Comparison of ENCODE assay signal across 32 cellular contexts in the genomic region with DNA sequence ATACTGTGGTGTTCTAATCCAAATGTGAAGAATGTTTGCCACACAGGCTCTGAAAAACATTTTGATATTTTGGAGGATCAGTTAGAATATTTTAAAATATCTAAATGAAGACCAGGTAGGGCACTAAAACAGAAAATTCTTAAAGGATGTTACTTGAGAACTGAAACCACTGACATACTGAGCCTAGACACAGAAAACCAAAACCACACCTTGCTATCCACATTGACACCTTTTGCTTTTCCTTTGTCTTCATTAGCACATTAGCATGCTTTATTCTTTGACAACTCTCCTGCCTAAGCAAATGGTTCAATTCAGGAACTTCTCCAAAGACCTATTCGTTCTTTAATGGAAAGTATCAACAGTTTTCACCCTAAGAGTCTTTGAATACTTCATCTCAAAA.
"Had no signal": no experiment of that assay in that cellular context is flagged by ENCODE, and none has a peak within 500 bp of the region (broad histone marks: within the 10 kb centered on the region; RNA-seq: fewer than 3 reads in every experiment).

No MANE protein-coding gene starts in this region.

- H3K36me3 ChIP-seq: Peyer's patch, SJSA1 had no signal

- H3K9me3 ChIP-seq: Peyer's patch, SJSA1, SK-N-SH had no signal

- DNase-seq: Karpas-422, NCI-H1048, NCI-H1092 treated with DMSO at 0.1 percent for 48 hours, NCI-H1105 treated with DMSO at 0.1 percent for 48 hours, NCI-H1417, NCI-H1436, NCI-H146, NCI-H1694, NCI-H187, NCI-H1930, NCI-H2029 treated with DMSO at 0.1 percent for 48 hours, NCI-H2081 treated with DMSO at 0.1 percent for 48 hours, NCI-H2107, NCI-H2171, NCI-H226, NCI-H446 treated with DMSO at 0.1 percent for 48 hours, NCI-H510A, NCI-H524, NCI-H526, NCI-H69, NCI-H748 treated with DMSO at 0.1 percent for 48 hours, NCI-H82, OCI-M1, PC-3, Peyer's patch, Right ventricle myocardium superior, RPMI8226, SHP77 treated with DMSO at 0.1 percent for 48 hours, SK-N-SH, SW 1271, T-helper 1 cell had no signal

- H3K9ac ChIP-seq: SK-N-SH had no signal

- H3K4me2 ChIP-seq: SK-N-SH had no signal

- H3K4me1 ChIP-seq: Peyer's patch, SJSA1 had no signal

- ATAC-seq: PC-3 had no signal

- H3K4me3 ChIP-seq: Peyer's patch, SJSA1 had no signal

- H3K27ac ChIP-seq: Peyer's patch, SJSA1 had no signal

- H3K27me3 ChIP-seq: Peyer's patch, SJSA1 had no signal
